In the genomic region with DNA sequence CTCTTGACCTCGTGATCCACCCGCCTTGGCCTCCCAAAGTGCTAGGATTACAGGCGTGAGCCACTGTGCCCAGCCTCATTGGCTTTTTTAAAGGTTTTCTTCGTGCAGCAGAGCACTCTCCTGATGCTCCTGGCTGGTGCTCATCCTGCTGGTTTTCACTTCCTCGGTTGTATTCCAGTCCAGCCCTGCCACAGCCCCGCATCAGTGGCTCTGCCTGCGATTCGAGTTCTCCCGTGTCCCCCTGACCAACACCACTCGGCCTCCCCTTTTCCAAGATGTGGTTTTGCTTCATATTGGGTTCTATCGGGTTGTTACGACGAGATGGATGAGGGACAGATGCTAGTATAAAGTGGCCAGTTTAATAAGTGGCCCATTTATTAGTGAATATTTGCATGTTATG, we compare ENCODE assay signal across 14 cellular contexts. TPM values are rescaled to one million over a fixed set of nuclear protein-coding genes. Genes with fewer than 3 reads are reported as not detected.
DNase-seq lines count a peak whose midpoint lies in the region; ATAC-seq, FAIRE-seq and TF ChIP-seq lines count a peak whose summit lies in the region.
"Had no signal": no experiment of that assay in that cellular context is flagged by ENCODE, and none has a peak within 500 bp of the region (broad histone marks: within the 10 kb centered on the region; RNA-seq: fewer than 3 reads in every experiment).

No MANE protein-coding gene starts in this region.

- no peaks in the 10 kb centered on the region for H3K9me3 Mint-ChIP-seq in natural killer cell
- no peaks in the 10 kb centered on the region for H3K9me3 Mint-ChIP-seq in natural killer cell treated with Interleukin-12 subunit alpha and Interleukin-12 subunit beta and Interleukin-15 and Interleukin-18, amount 100 ng/mL, for 72 hours
- no peaks in the 10 kb centered on the region for H3K9me3 Mint-ChIP-seq in central memory CD8-positive, alpha-beta T cell
- no peaks in the 10 kb centered on the region for H3K9me3 Mint-ChIP-seq in Calu3 (ENCODE audit: low read depth, unreplicated experiment)
- H3K9me3 Mint-ChIP-seq: CD8-positive, alpha-beta memory T cell had no signal

- no peak overlapping the region for H3K9ac ChIP-seq in MM.1S (ENCODE audit: low read length)

- peaks cover 34% of the 10 kb centered on the region for H3K27me3 ChIP-seq in osteoblast (ENCODE audit: insufficient read depth, low read length)
- no peaks in the 10 kb centered on the region for H3K27me3 ChIP-seq in MM.1S (replicated peaks; ENCODE audit: insufficient read depth, low read length)

- TF ChIP-seq CTCF in natural killer cell (IDR thresholded peaks at IDR 0.05): no peak
- no peak for TF ChIP-seq CTCF in osteoblast (IDR thresholded peaks at IDR 0.05; ENCODE audit: extremely low read depth, low read depth, low read length)
- no peak for TF ChIP-seq CTCF in MM.1S (IDR thresholded peaks at IDR 0.05; ENCODE audit: low read length)
- no peak for TF ChIP-seq CTCF in Calu3 (IDR thresholded peaks at IDR 0.05; ENCODE audit: unreplicated experiment)

- H3K9me2 ChIP-seq in MM.1S (replicated peaks; ENCODE audit: insufficient read depth, low read length): no peaks in the 10 kb centered on the region

- H3K4me3 ChIP-seq in osteoblast (ENCODE audit: insufficient read depth, low read length): no peak overlapping the region
- no peak overlapping the region for H3K4me3 ChIP-seq in MM.1S (ENCODE audit: low read length)
- H3K4me3 ChIP-seq: A549 had no signal

- no peaks in the 10 kb centered on the region for H3F3A ChIP-seq in MM.1S (ENCODE audit: insufficient read depth, low read length)

- no peaks in the 10 kb centered on the region for H3K9me3 ChIP-seq in osteoblast (ENCODE audit: low read depth, low read length)
- H3K9me3 ChIP-seq in MM.1S (replicated peaks; ENCODE audit: insufficient read depth, low read length): no peaks in the 10 kb centered on the region

- no peaks in the 10 kb centered on the region for H3K4me1 ChIP-seq in osteoblast (ENCODE audit: insufficient read depth, low read length)
- H3K4me1 ChIP-seq in MM.1S (ENCODE audit: low read length): peaks cover 6% of the 10 kb centered on the region; the same call in 1 of the 2 replicates
- H3K4me1 ChIP-seq: A549 had no signal

- CTCF ChIA-PET in Calu3 (lab: Charles Lee): no interaction called here

- no peak for DNase-seq in natural killer cell
- no peak for DNase-seq in natural killer cell treated with Interleukin-12 subunit alpha and Interleukin-12 subunit beta and Interleukin-15 and Interleukin-18, amount 100 ng/mL, for 72 hours (ENCODE audit: low spot score)
- no peak for DNase-seq in central memory CD8-positive, alpha-beta T cell (ENCODE audit: low spot score in 2 of 2)
- DNase-seq in osteoblast (ENCODE audit: insufficient read length, low spot score, missing footprints): peak; percentile 66
- no peak for DNase-seq in MM.1S
- DNase-seq in frontal cortex (ENCODE audit: low spot score in 2 of 2): no peak
- no peak for DNase-seq in Calu3
- DNase-seq: CD8-positive, alpha-beta memory T cell; DMS 273 treated with DMSO at 0.1 percent for 48 hours had no signal

- no peaks in the 10 kb centered on the region for H3K27me3 Mint-ChIP-seq in natural killer cell (ENCODE audit: low read depth in 2 of 2)
- H3K27me3 Mint-ChIP-seq in natural killer cell treated with Interleukin-12 subunit alpha and Interleukin-12 subunit beta and Interleukin-15 and Interleukin-18, amount 100 ng/mL, for 72 hours: no peaks in the 10 kb centered on the region
- no peaks in the 10 kb centered on the region for H3K27me3 Mint-ChIP-seq in central memory CD8-positive, alpha-beta T cell
- peaks cover 45% of the 10 kb centered on the region for H3K27me3 Mint-ChIP-seq in Calu3 (ENCODE audit: unreplicated experiment)

- H3K36me3 ChIP-seq in osteoblast (ENCODE audit: insufficient read depth, low read length): no peaks in the 10 kb centered on the region
- no peaks in the 10 kb centered on the region for H3K36me3 ChIP-seq in MM.1S (replicated peaks; ENCODE audit: insufficient read depth, low read length)

- H4K20me1 ChIP-seq in osteoblast (ENCODE audit: insufficient read depth, low read length) (no peaks in the 10 kb centered on the region), MM.1S (ENCODE audit: insufficient read depth, low read length) (no peaks in the 10 kb centered on the region)

- H3K79me2 ChIP-seq in osteoblast (ENCODE audit: insufficient read depth, low read length): no peaks in the 10 kb centered on the region
- no peaks in the 10 kb centered on the region for H3K79me2 ChIP-seq in MM.1S (ENCODE audit: low read length)

- FAIRE-seq in frontal cortex (lab: Jason Lieb, UNC): no peak
- FAIRE-seq: A549, H54 had no signal

- no peaks in the 10 kb centered on the region for H3K36me3 Mint-ChIP-seq in natural killer cell
- H3K36me3 Mint-ChIP-seq in natural killer cell treated with Interleukin-12 subunit alpha and Interleukin-12 subunit beta and Interleukin-15 and Interleukin-18, amount 100 ng/mL, for 72 hours: no peaks in the 10 kb centered on the region
- peaks cover 4% of the 10 kb centered on the region for H3K36me3 Mint-ChIP-seq in central memory CD8-positive, alpha-beta T cell (ENCODE audit: insufficient read depth)
- peaks cover 4% of the 10 kb centered on the region for H3K36me3 Mint-ChIP-seq in Calu3 (ENCODE audit: insufficient read depth, unreplicated experiment)
- H3K36me3 Mint-ChIP-seq: CD14-positive monocyte had no signal

- no peak overlapping the region for H3K27ac ChIP-seq in osteoblast (ENCODE audit: low read depth, low read length)
- H3K27ac ChIP-seq in MM.1S (ENCODE audit: low read length): no peak overlapping the region
- H3K27ac ChIP-seq: A549 had no signal

- H2AFZ ChIP-seq in osteoblast (ENCODE audit: low read length): no peak overlapping the region
- H2AFZ ChIP-seq in MM.1S (ENCODE audit: low read length): no peak overlapping the region

- H3K4me2 ChIP-seq in osteoblast (ENCODE audit: insufficient read depth, low read length): no peak overlapping the region
- H3K4me2 ChIP-seq in MM.1S (ENCODE audit: low read depth, low read length): no peak overlapping the region
- H3K4me2 ChIP-seq: A549 had no signal

- H3K4me1 Mint-ChIP-seq in natural killer cell (peaks cover 14 to 26% of the 10 kb centered on the region in 2 donors), Calu3 (ENCODE audit: low read depth, unreplicated experiment) (peaks cover 8% of the 10 kb centered on the region)
- H3K4me1 Mint-ChIP-seq in natural killer cell treated with Interleukin-12 subunit alpha and Interleukin-12 subunit beta and Interleukin-15 and Interleukin-18, amount 100 ng/mL, for 72 hours (ENCODE audit: low read depth in 2 of 2): peaks cover 19 to 25% of the 10 kb centered on the region in 2 donors
- H3K4me1 Mint-ChIP-seq in central memory CD8-positive, alpha-beta T cell: peaks cover 12% of the 10 kb centered on the region

- intact Hi-C loops in natural killer cell (cut with micrococcal nuclease) (loop anchor here (5.0 kb wide), 2 partner anchors 38 to 218 kb away; a partner anchor contains a TSS), Calu3 (cut with micrococcal nuclease; ENCODE audit: unreplicated experiment) (loop anchor here (10.0 kb wide), 1 partner anchor 66 kb away; no protein-coding TSS in a partner anchor)

- BruUV-seq in Calu3 (replicated peaks; lab: Mats Ljungman, UMichigan): no TSS peak

- peak overlapping the region; percentile 35 for H3K4me3 Mint-ChIP-seq in natural killer cell
- H3K4me3 Mint-ChIP-seq in natural killer cell treated with Interleukin-12 subunit alpha and Interleukin-12 subunit beta and Interleukin-15 and Interleukin-18, amount 100 ng/mL, for 72 hours: no peak overlapping the region
- H3K4me3 Mint-ChIP-seq in central memory CD8-positive, alpha-beta T cell: peak overlapping the region; percentile 12
- no peak overlapping the region for H3K4me3 Mint-ChIP-seq in Calu3 (ENCODE audit: low read depth, unreplicated experiment)

- no peak for ATAC-seq in natural killer cell
- no peak for ATAC-seq in natural killer cell treated with Interleukin-12 subunit alpha and Interleukin-12 subunit beta and Interleukin-15 and Interleukin-18, amount 100 ng/mL, for 72 hours
- no peak for ATAC-seq in central memory CD8-positive, alpha-beta T cell (replicated peaks; ENCODE audit: extremely low read depth, poor library complexity, severe bottlenecking)
- ATAC-seq: A549, HCT116 had no signal

- H3K27ac Mint-ChIP-seq in natural killer cell: no peak overlapping the region
- no peak overlapping the region for H3K27ac Mint-ChIP-seq in natural killer cell treated with Interleukin-12 subunit alpha and Interleukin-12 subunit beta and Interleukin-15 and Interleukin-18, amount 100 ng/mL, for 72 hours
- no peak overlapping the region for H3K27ac Mint-ChIP-seq in central memory CD8-positive, alpha-beta T cell (ENCODE audit: low read depth)
- no peak overlapping the region for H3K27ac Mint-ChIP-seq in Calu3 (ENCODE audit: unreplicated experiment)

RNA-seq across cellular contexts. Expression of a gene that starts 27.8 kb away (rescaled TPM):
- total RNA-seq in natural killer cell: under 1 TPM in 2 of 3 donors, not detected in 1; 0.28 to 0.70 TPM
- under 1 TPM in 1 of 2 donors, not detected in 1; 0.21 TPM for total RNA-seq in natural killer cell treated with Interleukin-12 subunit alpha and Interleukin-12 subunit beta and Interleukin-15 and Interleukin-18, amount 100 ng/mL, for 72 hours
- total RNA-seq in osteoblast: not detected in 2 replicates
- total RNA-seq in frontal cortex: 0.41 TPM
- 0.15 TPM in 1 of 2 replicates, not detected in the other for total RNA-seq in Calu3 (2022)
- total RNA-seq: Daoy had no signal

RNA-seq across cellular contexts. Expression of a gene that starts 31.7 kb away (rescaled TPM):
- total RNA-seq in natural killer cell: 1 to 10 TPM in 2 of 3 donors, under 1 TPM in 1; 0.86 to 8.6 (median 3.8) TPM
- total RNA-seq in natural killer cell treated with Interleukin-12 subunit alpha and Interleukin-12 subunit beta and Interleukin-15 and Interleukin-18, amount 100 ng/mL, for 72 hours: under 1 TPM in 1 of 2 donors, not detected in 1; 0.45 TPM
- not detected in 2 replicates for total RNA-seq in osteoblast
- total RNA-seq in frontal cortex: not detected
- total RNA-seq in Calu3 (2022): not detected in 2 replicates
- total RNA-seq: CD8-positive, alpha-beta memory T cell; Daoy had no signal

RNA-seq across cellular contexts. Expression of a gene that starts 35.0 kb away (rescaled TPM):
- total RNA-seq in natural killer cell: under 1 TPM; 0.26 to 0.43 (median 0.41) TPM
- under 1 TPM in 1 of 2 donors, not detected in 1; 0.50 TPM for total RNA-seq in natural killer cell treated with Interleukin-12 subunit alpha and Interleukin-12 subunit beta and Interleukin-15 and Interleukin-18, amount 100 ng/mL, for 72 hours
- total RNA-seq in osteoblast: not detected in 2 replicates
- total RNA-seq in frontal cortex: 1.6 TPM
- 0.92 and 1.3 TPM in 2 replicates for total RNA-seq in Calu3 (2022)

Comparison
In these comparisons a context has a peak if more than half of its experiments do, and no peak if none do; other contexts are left out.
1. H3K4me3 Mint-ChIP-seq: peak in natural killer cell (single experiment) and central memory CD8-positive, alpha-beta T cell (single experiment); none in natural killer cell treated with Interleukin-12 subunit alpha and Interleukin-12 subunit beta and Interleukin-15 and Interleukin-18, amount 100 ng/mL, for 72 hours (single experiment) and Calu3 (single experiment).